In genomic region chr11:46332568-46333128, GRCh38 we compare ENCODE assay signal across 9 cellular contexts. TPM values are rescaled to one million over a fixed set of nuclear protein-coding genes. Genes with fewer than 3 reads are reported as not detected.
A peak's percentile ranks its signal among the peaks of the same experiment; 100 is the strongest.
DNase-seq lines count a peak whose midpoint lies in the region; ATAC-seq and TF ChIP-seq lines count a peak whose summit lies in the region.
"Had no signal": no experiment of that assay in that cellular context is flagged by ENCODE, and none has a peak within 500 bp of the region (broad histone marks: within the 10 kb centered on the region; RNA-seq: fewer than 3 reads in every experiment).

No MANE protein-coding gene starts in this region.

- H3K4me3 ChIP-seq in astrocyte of the spinal cord (ENCODE audit: low read depth, low read length) (peak overlapping the region; percentile 12), right lobe of liver (peak overlapping the region in 2 of 3 donors; percentile 12 to 39), stomach (peak overlapping the region; percentile 47 to 57 (median 52))

- intact Hi-C loops in right lobe of liver (cut with DNase I): no loop called here
- intact Hi-C loops in stomach (cut with DNase I; ENCODE audit: low total_unique reads): no loop called here

- no peak for TF ChIP-seq POLR2A in right lobe of liver (IDR thresholded peaks at IDR 0.05)
- no peak for TF ChIP-seq POLR2A in stomach (IDR thresholded peaks at IDR 0.05)

- peaks cover 4 to 18% of the 10 kb centered on the region in 2 donors for H3K27me3 ChIP-seq in right lobe of liver
- H3K27me3 ChIP-seq in stomach: peaks cover 0 to 68% (median 34%) of the 10 kb centered on the region in 3 donors

- in situ Hi-C loops in astrocyte of the spinal cord (cut with HindIII; ENCODE audit: low sequenced_read_pairs): no loop called here

- DNase-seq in stimulated activated CD4-positive, alpha-beta T cell treated with anti-CD3 and anti-CD28 coated beads, Interleukin-15, amount 100 ng/mL, for 24 hours: peak; percentile 71
- no peak for DNase-seq in stimulated activated CD4-positive, alpha-beta T cell treated with anti-CD3 and anti-CD28 coated beads, Interleukin-2, amount 100 ng/mL, for 48 hours
- DNase-seq in astrocyte of the spinal cord (ENCODE audit: low read depth, low spot score) (no peak), right lobe of liver (no peak), stomach (no peak), C1 segment of cervical spinal cord (lab: John Stamatoyannopoulos, UW) (no peak), omental fat pad (ENCODE audit: low spot score) (no peak), GDM1 (lab: John Stamatoyannopoulos, UW) (no peak)

- no peaks in the 10 kb centered on the region for H3K36me3 ChIP-seq in right lobe of liver
- H3K36me3 ChIP-seq in stomach: no peaks in the 10 kb centered on the region

- H3K9me3 ChIP-seq in right lobe of liver: no peaks in the 10 kb centered on the region
- H3K9me3 ChIP-seq in stomach: no peaks in the 10 kb centered on the region

- TF ChIP-seq CTCF in astrocyte of the spinal cord (IDR thresholded peaks at IDR 0.05; ENCODE audit: low read depth, low read length): no peak
- TF ChIP-seq CTCF in right lobe of liver (IDR thresholded peaks at IDR 0.05): no peak
- TF ChIP-seq CTCF in stomach (IDR thresholded peaks at IDR 0.05): no peak
- TF ChIP-seq CTCF in omental fat pad (IDR thresholded peaks at IDR 0.05): no peak

- peak in 3 of 4 donors; percentile 10 to 26 (median 15) for ATAC-seq in right lobe of liver
- no peak for ATAC-seq in omental fat pad (ENCODE audit: low FRiP score)

- H3K27ac ChIP-seq in right lobe of liver (no peak overlapping the region), stomach (no peak overlapping the region)

- WGBS in right lobe of liver (ENCODE audit: insufficient coverage, low coverage, low lambda C conversion rate, missing lambda C conversion rate): 0% methylated on average over 1 of the region's 60 CpGs
- WGBS in stomach, 5 donors: 0 to 10% (median 4%) methylated on average over 1 to 60 of the region's 60 CpGs

- H3K4me1 ChIP-seq in right lobe of liver (peaks cover 0 to 6% (median 0%) of the 10 kb centered on the region in 4 donors), stomach (peaks cover 12 to 37% (median 16%) of the 10 kb centered on the region in 4 donors)

- TF ChIP-seq EP300 in stomach (IDR thresholded peaks at IDR 0.05): no peak

RNA-seq across cellular contexts. Expression of gene DGKZ, which starts 14.6 kb away (rescaled TPM):
- total RNA-seq in right lobe of liver (10 to 100 TPM; 10.7 to 57.9 (median 16.0) TPM), stomach (100 to 1,000 TPM in 3 of 5 donors, 10 to 100 TPM in 2; 24.0 to 405 (median 102) TPM), omental fat pad (10 to 100 TPM; 29.2 to 79.4 (median 63.3) TPM)
- polyA plus RNA-seq in stomach: 10 to 100 TPM; 26.9 to 47.5 (median 35.0) TPM

RNA-seq across cellular contexts. Expression of gene MDK, which starts 48.8 kb away (rescaled TPM):
- total RNA-seq in right lobe of liver (1 to 10 TPM in 5 of 6 experiments, under 1 TPM in 1; 0.35 to 6.4 (median 4.2) TPM), stomach (100 to 1,000 TPM in 1 of 5 donors, 10 to 100 TPM in 3, 1 to 10 TPM in 1; 5.5 to 151 (median 21.0) TPM), omental fat pad (10 to 100 TPM; 11.7 to 18.1 (median 15.2) TPM)
- 10 to 100 TPM; 22.5 to 56.5 (median 29.2) TPM for polyA plus RNA-seq in stomach

RNA-seq across cellular contexts. Expression of gene CREB3L1, which starts 55.2 kb away (rescaled TPM):
- total RNA-seq in right lobe of liver: under 1 TPM; 0.07 to 0.37 (median 0.24) TPM
- total RNA-seq in stomach: 100 to 1,000 TPM in 1 of 5 donors, 10 to 100 TPM in 4; 21.0 to 125 (median 54.2) TPM
- 10 to 100 TPM; 39.4 to 59.3 (median 40.8) TPM for polyA plus RNA-seq in stomach
- total RNA-seq in omental fat pad: 1 to 10 TPM in 3 of 4 donors, under 1 TPM in 1; 0.94 to 8.7 (median 2.8) TPM
- total RNA-seq: activated CD8-positive, alpha-beta memory T cell treated with anti-CD3 and anti-CD28 coated beads for 36 hours had no signal

RNA-seq across cellular contexts. Expression of gene CHRM4, which starts 58.9 kb away (rescaled TPM):
- total RNA-seq in right lobe of liver: not detected
- total RNA-seq in stomach: 1 to 10 TPM in 1 of 5 donors, under 1 TPM in 1, not detected in 3; 0.37 to 2.8 TPM
- polyA plus RNA-seq in stomach: not detected
- under 1 TPM in 2 of 4 donors, not detected in 2; 0.63 to 0.74 TPM for total RNA-seq in omental fat pad
- total RNA-seq: activated CD8-positive, alpha-beta memory T cell treated with anti-CD3 and anti-CD28 coated beads for 36 hours had no signal
